Comparison of ENCODE assay signal across 23 cellular contexts in the genomic region with DNA sequence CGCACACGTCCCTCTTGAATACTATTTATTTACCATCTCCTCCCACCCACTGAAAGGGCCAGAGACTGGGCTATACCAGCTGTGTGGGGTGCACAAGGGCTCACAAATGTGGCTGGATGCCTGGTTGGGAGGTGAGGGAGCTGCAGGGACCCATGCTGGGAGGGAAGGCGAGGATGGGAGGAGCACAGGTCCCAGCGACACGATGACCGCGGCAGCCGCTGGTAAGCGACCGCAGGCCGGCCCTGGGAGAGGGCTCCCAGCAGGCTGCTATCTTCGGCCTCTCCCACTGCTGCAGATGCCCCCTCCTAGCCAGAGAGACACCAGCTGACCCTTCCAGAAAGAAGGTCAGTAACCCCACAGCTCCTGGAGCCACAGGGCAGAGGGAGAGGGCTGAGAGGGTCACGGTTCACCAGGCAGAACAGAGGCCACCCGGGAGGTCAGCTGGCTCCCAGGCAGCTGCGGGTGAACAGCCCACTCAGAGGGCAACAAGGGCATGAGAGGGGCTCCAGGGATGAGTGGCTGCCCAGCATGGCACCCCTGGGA.
"Had no signal": no experiment of that assay in that cellular context is flagged by ENCODE, and none has a peak within 500 bp of the region (broad histone marks: within the 10 kb centered on the region; RNA-seq: fewer than 3 reads in every experiment).

No MANE protein-coding gene starts in this region.

- H3K27me3 Mint-ChIP-seq: activated naive CD8-positive, alpha-beta T cell treated with anti-CD3 and anti-CD28 coated beads, Interleukin-2, amount 50 U/mL, for 24 hours; naive B cell; stimulated activated naive B cell treated with anti-CD40 and anti-IgM and Interleukin-4, amounts not matched to agents 10 μg/mL and 1 μg/mL and 100 μg/mL, for 72 hours had no signal

- H3K4me1 ChIP-seq: foreskin keratinocyte had no signal

- ATAC-seq: activated naive CD8-positive, alpha-beta T cell treated with anti-CD3 and anti-CD28 coated beads, Interleukin-2, amount 50 U/mL, for 24 hours; left cardiac atrium had no signal

- H3K9me3 Mint-ChIP-seq: activated naive CD8-positive, alpha-beta T cell treated with anti-CD3 and anti-CD28 coated beads, Interleukin-2, amount 50 U/mL, for 24 hours; naive B cell; neural crest cell; stimulated activated naive B cell treated with anti-CD40 and anti-IgM and Interleukin-4, amounts not matched to agents 10 μg/mL and 1 μg/mL and 100 μg/mL, for 72 hours; T-helper 1 cell treated with Interleukin-12 subunit alpha and Interleukin-12 subunit beta and Interleukin-4 antibody, amounts not matched to agents 30 μg/mL and 1 μg/mL, for 36 hours had no signal

- DNase-seq: activated CD4-positive, alpha-beta T cell treated with anti-CD3 and anti-CD28 coated beads for 4 hours; activated CD4-positive, alpha-beta T cell treated with anti-CD3 and anti-CD28 coated beads, Interleukin-2, amount 50 U/mL, for 48 hours; activated CD4-positive, CD25-positive, alpha-beta regulatory T cell; activated gamma-delta T cell; activated naive CD4-positive, alpha-beta T cell treated with anti-CD3 and anti-CD28 coated beads, Interleukin-2, amount 50 U/mL, for 16 hours; activated naive CD8-positive, alpha-beta T cell treated with anti-CD3 and anti-CD28 coated beads, Interleukin-2, amount 50 U/mL, for 24 hours; activated T-cell treated with anti-CD3 and anti-CD28 coated beads, Interleukin-2, amount 50 U/mL, for 48 hours; cerebellar nuclear complex; erythroblast; foreskin keratinocyte; hippocampal formation; islet precursor cell; left cardiac atrium; lower lobe of right lung; naive B cell; retina; stimulated activated CD4-positive, alpha-beta T cell treated with anti-CD3 and anti-CD28 coated beads, Interleukin-2, amount 100 ng/mL, for 48 hours; stimulated activated CD8-positive, alpha-beta memory T cell treated with anti-CD3 and anti-CD28 coated beads, Interleukin-4, amount 100 ng/mL, for 48 hours; stimulated activated naive B cell treated with anti-CD40 and anti-IgM and Interleukin-4, amounts not matched to agents 10 μg/mL and 1 μg/mL and 100 μg/mL, for 72 hours; upper lobe of left lung had no signal

- H3K4me3 Mint-ChIP-seq: activated naive CD8-positive, alpha-beta T cell treated with anti-CD3 and anti-CD28 coated beads, Interleukin-2, amount 50 U/mL, for 24 hours; naive B cell; stimulated activated naive B cell treated with anti-CD40 and anti-IgM and Interleukin-4, amounts not matched to agents 10 μg/mL and 1 μg/mL and 100 μg/mL, for 72 hours; T-helper 1 cell treated with Interleukin-12 subunit alpha and Interleukin-12 subunit beta and Interleukin-4 antibody, amounts not matched to agents 30 μg/mL and 1 μg/mL, for 36 hours had no signal

- H3K27ac Mint-ChIP-seq: activated naive CD8-positive, alpha-beta T cell treated with anti-CD3 and anti-CD28 coated beads, Interleukin-2, amount 50 U/mL, for 24 hours; stimulated activated naive B cell treated with anti-CD40 and anti-IgM and Interleukin-4, amounts not matched to agents 10 μg/mL and 1 μg/mL and 100 μg/mL, for 72 hours; T-helper 1 cell treated with Interleukin-12 subunit alpha and Interleukin-12 subunit beta and Interleukin-4 antibody, amounts not matched to agents 30 μg/mL and 1 μg/mL, for 36 hours had no signal

- H3K9me3 ChIP-seq: lower lobe of right lung, upper lobe of left lung had no signal

- H3K27ac ChIP-seq: coronary artery, foreskin keratinocyte, lower lobe of right lung, upper lobe of left lung had no signal

- H3K27me3 ChIP-seq: foreskin keratinocyte, upper lobe of left lung had no signal

- H3K4me3 ChIP-seq: coronary artery, lower lobe of right lung, upper lobe of left lung had no signal
